In the genomic region with DNA sequence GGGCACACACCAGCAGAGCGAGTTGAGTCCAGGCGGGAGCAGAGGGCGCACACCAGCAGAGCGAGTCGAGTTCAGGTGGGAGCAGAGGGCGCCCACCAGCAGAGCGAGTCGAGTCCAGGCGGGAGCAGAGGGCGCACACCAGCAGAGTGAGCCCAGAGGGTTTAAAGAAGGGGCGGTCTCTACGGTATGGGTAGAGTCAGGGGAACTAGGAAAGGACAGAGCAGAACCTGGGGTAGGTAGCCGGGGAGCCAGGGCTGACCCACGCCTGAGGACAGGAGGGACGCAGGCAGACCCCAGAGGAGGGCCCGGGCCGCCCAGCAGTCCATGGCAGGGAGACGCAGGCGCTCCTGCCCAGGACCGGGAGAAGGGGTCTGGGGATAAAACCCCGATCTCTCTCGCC, we compare ENCODE assay signal across 30 cellular contexts. TPM values are rescaled to one million over a fixed set of nuclear protein-coding genes. Genes with fewer than 3 reads are reported as not detected.
"Had no signal": no experiment of that assay in that cellular context is flagged by ENCODE, and none has a peak within 500 bp of the region (broad histone marks: within the 10 kb centered on the region; RNA-seq: fewer than 3 reads in every experiment).

No MANE protein-coding gene starts in this region.

- H3K27me3 ChIP-seq: ascending aorta had no signal

- H3K9me3 ChIP-seq: ascending aorta had no signal

- H3K4me1 Mint-ChIP-seq: activated CD4-positive, alpha-beta T cell treated with anti-CD3 and anti-CD28 coated beads for 36 hours; activated CD4-positive, alpha-beta T cell treated with anti-CD3 and anti-CD28 coated beads, Interleukin-2, amount 10 ng/mL, durations not matched to agents 7 days and 5 days; activated naive CD4-positive, alpha-beta T cell treated with anti-CD3 and anti-CD28 coated beads, Interleukin-2, amount 50 U/mL, for 24 hours; activated naive CD8-positive, alpha-beta T cell treated with anti-CD3 and anti-CD28 coated beads, Interleukin-2, amount 10 ng/mL, durations not matched to agents 7 days and 5 days; central memory CD8-positive, alpha-beta T cell had no signal

- H3K4me3 ChIP-seq: cardiac muscle cell had no signal

- H3K9me3 Mint-ChIP-seq: activated CD4-positive, alpha-beta T cell treated with anti-CD3 and anti-CD28 coated beads, Interleukin-2, amount 10 ng/mL, durations not matched to agents 7 days and 5 days; central memory CD8-positive, alpha-beta T cell had no signal

- H3K27ac ChIP-seq: cardiac muscle cell, WERI-Rb-1 had no signal

- ATAC-seq: activated CD4-positive, alpha-beta T cell treated with anti-CD3 and anti-CD28 coated beads for 36 hours; activated CD8-positive, alpha-beta T cell treated with anti-CD3 and anti-CD28 coated beads, Interleukin-2, amount 10 ng/mL, durations not matched to agents 7 days and 5 days; Panc1; SK-N-SH treated with all-trans-retinoic acid at 6 μM for 48 hours had no signal

- H3K36me3 Mint-ChIP-seq: activated naive CD8-positive, alpha-beta T cell treated with anti-CD3 and anti-CD28 coated beads, Interleukin-2, amount 10 ng/mL, durations not matched to agents 7 days and 5 days had no signal

- H3K27ac Mint-ChIP-seq: activated CD4-positive, alpha-beta T cell treated with anti-CD3 and anti-CD28 coated beads for 36 hours; activated CD4-positive, alpha-beta T cell treated with anti-CD3 and anti-CD28 coated beads, Interleukin-2, amount 10 ng/mL, durations not matched to agents 7 days and 5 days; activated CD8-positive, alpha-beta T cell treated with anti-CD3 and anti-CD28 coated beads, Interleukin-2, amount 10 ng/mL, durations not matched to agents 7 days and 5 days; activated naive CD4-positive, alpha-beta T cell treated with anti-CD3 and anti-CD28 coated beads, Interleukin-2, amount 50 U/mL, for 24 hours; activated naive CD8-positive, alpha-beta T cell treated with anti-CD3 and anti-CD28 coated beads, Interleukin-2, amount 10 ng/mL, durations not matched to agents 7 days and 5 days; activated T-cell treated with anti-CD3 and anti-CD28 coated beads, Interleukin-2, amount 50 U/mL, for 24 hours; activated T-helper 2 cell treated with anti-CD3 and anti-CD28 coated beads, Interferon-gamma antibody, Interleukin-2, Interleukin-4, amounts not matched to agents 10 μg/mL and 5 μg/mL and 100 μg/mL, durations not matched to agents 14 hours and 24 hours and 36 hours had no signal

- DNase-seq: activated CD4-positive, alpha-beta T cell treated with anti-CD3 and anti-CD28 coated beads for 36 hours; activated CD4-positive, alpha-beta T cell treated with anti-CD3 and anti-CD28 coated beads, Interleukin-2, amount 10 ng/mL, durations not matched to agents 7 days and 5 days; activated CD4-positive, alpha-beta T cell treated with anti-CD3 and anti-CD28 coated beads, Interleukin-2, amount 50 U/mL, for 48 hours; activated CD8-positive, alpha-beta T cell treated with anti-CD3 and anti-CD28 coated beads, Interleukin-2, amount 10 ng/mL, durations not matched to agents 7 days and 5 days; activated gamma-delta T cell; activated naive CD4-positive, alpha-beta T cell treated with Interleukin-2 at 50 U/mL for 16 hours; activated naive CD8-positive, alpha-beta T cell treated with anti-CD3 and anti-CD28 coated beads, Interleukin-2, amount 10 ng/mL, durations not matched to agents 7 days and 5 days; activated T-cell treated with anti-CD3 and anti-CD28 coated beads, Interleukin-2, amount 50 U/mL, for 24 hours; amygdala; Karpas-422; KBM-7; NCI-H1105; NCI-H1436; NCI-H1694 treated with DMSO at 0.1 percent for 48 hours; NCI-H2029; NCI-H345; NCI-H524 treated with DMSO at 0.1 percent for 48 hours; SIG-M5; SW 1271; T-helper 1 cell; T-helper 2 cell; T-helper 9 cell; WERI-Rb-1 had no signal

- H3K4me3 Mint-ChIP-seq: activated CD4-positive, alpha-beta T cell treated with anti-CD3 and anti-CD28 coated beads for 36 hours; activated CD4-positive, alpha-beta T cell treated with anti-CD3 and anti-CD28 coated beads, Interleukin-2, amount 10 ng/mL, durations not matched to agents 7 days and 5 days; activated CD8-positive, alpha-beta T cell treated with anti-CD3 and anti-CD28 coated beads, Interleukin-2, amount 10 ng/mL, durations not matched to agents 7 days and 5 days; activated naive CD4-positive, alpha-beta T cell treated with anti-CD3 and anti-CD28 coated beads, Interleukin-2, amount 50 U/mL, for 24 hours; activated naive CD8-positive, alpha-beta T cell treated with anti-CD3 and anti-CD28 coated beads, Interleukin-2, amount 10 ng/mL, durations not matched to agents 7 days and 5 days; activated T-cell treated with anti-CD3 and anti-CD28 coated beads, Interleukin-2, amount 50 U/mL, for 24 hours; central memory CD8-positive, alpha-beta T cell had no signal

- H3K36me3 ChIP-seq: ascending aorta, cardiac muscle cell, WERI-Rb-1 had no signal

RNA-seq across cellular contexts. Expression of a gene that starts 22.0 kb away (rescaled TPM):
- total RNA-seq: activated CD4-positive, alpha-beta T cell treated with anti-CD3 and anti-CD28 coated beads for 36 hours; activated CD4-positive, alpha-beta T cell treated with anti-CD3 and anti-CD28 coated beads, Interleukin-2, amount 10 ng/mL, durations not matched to agents 7 days and 5 days; activated CD8-positive, alpha-beta T cell treated with anti-CD3 and anti-CD28 coated beads, Interleukin-2, amount 10 ng/mL, durations not matched to agents 7 days and 5 days; activated naive CD8-positive, alpha-beta T cell treated with anti-CD3 and anti-CD28 coated beads, Interleukin-2, amount 10 ng/mL, durations not matched to agents 7 days and 5 days; activated T-helper 2 cell treated with anti-CD3 and anti-CD28 coated beads, Interferon-gamma antibody, Interleukin-2, Interleukin-4, amounts not matched to agents 10 μg/mL and 5 μg/mL and 100 μg/mL, durations not matched to agents 14 hours and 24 hours and 36 hours had no signal
